In genomic region chr16:84562174-84562815, GRCh38 we compare ENCODE assay signal across 11 cellular contexts. TPM values are rescaled to one million over a fixed set of nuclear protein-coding genes. Genes with fewer than 3 reads are reported as not detected.
DNase-seq lines count a peak whose midpoint lies in the region; ATAC-seq and TF ChIP-seq lines count a peak whose summit lies in the region.
"Had no signal": no experiment of that assay in that cellular context is flagged by ENCODE, and none has a peak within 500 bp of the region (broad histone marks: within the 10 kb centered on the region; RNA-seq: fewer than 3 reads in every experiment).

No MANE protein-coding gene starts in this region.

- TF ChIP-seq CTCF in GM12865 (IDR thresholded peaks at IDR 0.05; ENCODE audit: insufficient read depth, low read depth, low read length, missing control alignments) (no peak), HL-60 (IDR thresholded peaks at IDR 0.05; ENCODE audit: insufficient read depth, low read length) (no peak), right lobe of liver (IDR thresholded peaks at IDR 0.05) (no peak)

- no peaks in the 10 kb centered on the region for H3K36me3 ChIP-seq in right lobe of liver

- H3K4me1 ChIP-seq in right lobe of liver = no peaks in the 10 kb centered on the region

- no peak for TF ChIP-seq POLR2A in right lobe of liver (IDR thresholded peaks at IDR 0.05)

- intact Hi-C loops in right lobe of liver (cut with DNase I) = no loop called here

- WGBS in right lobe of liver (ENCODE audit: insufficient coverage, low coverage, low lambda C conversion rate, missing lambda C conversion rate) = 65% methylated on average over 10 of the region's 16 CpGs

- no peaks in the 10 kb centered on the region for H3K9me3 ChIP-seq in right lobe of liver

- ATAC-seq in GM19463 (IDR thresholded peaks at IDR 0.05; ENCODE audit: unreplicated experiment) (peak; percentile 88), right lobe of liver (peak; percentile 14 to 56 (median 38))

- peak; percentile 56 for DNase-seq in GM12865 (ENCODE audit: low read depth)
- DNase-seq in HL-60 (ENCODE audit: low read depth in 1 of 2, low spot score in 1 of 2) = peak in 1 of 2 experiments; percentile 62
- no peak for DNase-seq in right lobe of liver
- DNase-seq in NCI-H1105 treated with DMSO at 0.1 percent for 48 hours (lab: John Stamatoyannopoulos, UW) = no peak
- no peak for DNase-seq in stimulated activated CD4-positive, alpha-beta T cell treated with anti-CD3 and anti-CD28 coated beads, Interleukin-1b, Interleukin-23, amount 100 ng/mL, for 48 hours
- DNase-seq in SW 1271 (lab: John Stamatoyannopoulos, UW) = no peak
- DNase-seq in HUDEP-2 (lab: John Stamatoyannopoulos, UW; ENCODE audit: unreplicated experiment in 76 of 76) = no peak
- DNase-seq: NCI-H2081 treated with DMSO at 0.1 percent for 48 hours; stimulated activated CD4-positive, alpha-beta T cell treated with anti-CD3 and anti-CD28 coated beads, Interleukin-2, amount 100 ng/mL, for 24 hours had no signal

- no peaks in the 10 kb centered on the region for H3K27me3 ChIP-seq in HL-60 (ENCODE audit: insufficient read depth, poor library complexity, severe bottlenecking)
- no peaks in the 10 kb centered on the region for H3K27me3 ChIP-seq in right lobe of liver

- H3K27ac ChIP-seq in HL-60 (replicated peaks) (peak overlapping the region; percentile 60), right lobe of liver (no peak overlapping the region)
- H3K27ac ChIP-seq: VCaP had no signal

- H3K4me3 ChIP-seq in GM12865 (ENCODE audit: low read depth, low read length) = no peak overlapping the region
- no peak overlapping the region for H3K4me3 ChIP-seq in HL-60 (replicated peaks; ENCODE audit: insufficient read depth, low read length)
- no peak overlapping the region for H3K4me3 ChIP-seq in right lobe of liver

RNA-seq across cellular contexts. Expression of gene COTL1, which starts 55.6 kb away (rescaled TPM):
- 10 to 100 TPM; 12.4 to 51.0 (median 18.6) TPM for total RNA-seq in right lobe of liver

RNA-seq across cellular contexts. Expression of gene MEAK7, which starts 57.8 kb away (rescaled TPM):
- total RNA-seq in right lobe of liver = 1 to 10 TPM; 2.9 to 5.2 (median 3.4) TPM
